Comparison of ENCODE assay signal across 26 cellular contexts in genomic region chr16:71576971-71577370, GRCh38. TPM values are rescaled to one million over a fixed set of nuclear protein-coding genes. Genes with fewer than 3 reads are reported as not detected.
"Had no signal": no experiment of that assay in that cellular context is flagged by ENCODE, and none has a peak within 500 bp of the region (broad histone marks: within the 10 kb centered on the region; RNA-seq: fewer than 3 reads in every experiment).

TSS of gene TAT (minus strand) at chr16:71577092. CDS start at chr16:71576415, 677 bp downstream.

- H3K27ac Mint-ChIP-seq: activated CD8-positive, alpha-beta memory T cell treated with anti-CD3 and anti-CD28 coated beads, Interleukin-2, amount 10 ng/mL, durations not matched to agents 7 days and 5 days; activated naive CD4-positive, alpha-beta T cell treated with anti-CD3 and anti-CD28 coated beads, Interleukin-2, amount 50 U/mL, for 72 hours; activated naive CD8-positive, alpha-beta T cell treated with anti-CD3 and anti-CD28 coated beads, Interleukin-2, amount 50 U/mL, for 24 hours; activated T-cell treated with anti-CD3 and anti-CD28 coated beads, Interleukin-2, amount 50 U/mL, for 24 hours; activated T-helper 1 cell treated with anti-CD3 and anti-CD28 coated beads, Interleukin-12 subunit alpha, Interleukin-12 subunit beta, Interleukin-2, Interleukin-4 antibody, amounts not matched to agents 30 ng/mL and 10 ng/mL and 1 ng/mL, durations not matched to agents 14 hours and 24 hours and 36 hours; brain; T-helper 1 cell treated with Interleukin-12 subunit alpha and Interleukin-12 subunit beta and Interleukin-4 antibody, amounts not matched to agents 30 μg/mL and 1 μg/mL, for 36 hours had no signal

- H3K9me3 Mint-ChIP-seq: activated naive CD4-positive, alpha-beta T cell treated with anti-CD3 and anti-CD28 coated beads, Interleukin-2, amount 50 U/mL, for 72 hours; activated naive CD8-positive, alpha-beta T cell treated with anti-CD3 and anti-CD28 coated beads, Interleukin-2, amount 50 U/mL, for 24 hours; activated T-cell treated with anti-CD3 and anti-CD28 coated beads, Interleukin-2, amount 50 U/mL, for 24 hours; activated T-helper 1 cell treated with anti-CD3 and anti-CD28 coated beads, Interleukin-12 subunit alpha, Interleukin-12 subunit beta, Interleukin-2, Interleukin-4 antibody, amounts not matched to agents 30 ng/mL and 10 ng/mL and 1 ng/mL, durations not matched to agents 14 hours and 24 hours and 36 hours; brain; T-helper 1 cell treated with Interleukin-12 subunit alpha and Interleukin-12 subunit beta and Interleukin-4 antibody, amounts not matched to agents 30 μg/mL and 1 μg/mL, for 36 hours had no signal

- H3K36me3 ChIP-seq: cardiac muscle cell had no signal

- ATAC-seq: activated CD8-positive, alpha-beta memory T cell treated with anti-CD3 and anti-CD28 coated beads, Interleukin-2, amount 10 ng/mL, durations not matched to agents 7 days and 5 days; activated naive CD4-positive, alpha-beta T cell treated with anti-CD3 and anti-CD28 coated beads, Interleukin-2, amount 50 U/mL, for 72 hours; activated naive CD8-positive, alpha-beta T cell treated with anti-CD3 and anti-CD28 coated beads, Interleukin-2, amount 50 U/mL, for 24 hours; PC-3 had no signal

- H3K4me3 ChIP-seq: cardiac muscle cell had no signal

- H3K4me3 Mint-ChIP-seq: activated CD8-positive, alpha-beta memory T cell treated with anti-CD3 and anti-CD28 coated beads, Interleukin-2, amount 10 ng/mL, durations not matched to agents 7 days and 5 days; activated naive CD8-positive, alpha-beta T cell treated with anti-CD3 and anti-CD28 coated beads, Interleukin-2, amount 50 U/mL, for 24 hours; activated T-cell treated with anti-CD3 and anti-CD28 coated beads, Interleukin-2, amount 50 U/mL, for 24 hours; activated T-helper 1 cell treated with anti-CD3 and anti-CD28 coated beads, Interleukin-12 subunit alpha, Interleukin-12 subunit beta, Interleukin-2, Interleukin-4 antibody, amounts not matched to agents 30 ng/mL and 10 ng/mL and 1 ng/mL, durations not matched to agents 14 hours and 24 hours and 36 hours; brain; T-helper 1 cell treated with Interleukin-12 subunit alpha and Interleukin-12 subunit beta and Interleukin-4 antibody, amounts not matched to agents 30 μg/mL and 1 μg/mL, for 36 hours had no signal

- FAIRE-seq: astrocyte, RCC 7860 had no signal

- H3K36me3 Mint-ChIP-seq: activated CD8-positive, alpha-beta memory T cell treated with anti-CD3 and anti-CD28 coated beads, Interleukin-2, amount 10 ng/mL, durations not matched to agents 7 days and 5 days; activated naive CD4-positive, alpha-beta T cell treated with anti-CD3 and anti-CD28 coated beads, Interleukin-2, amount 50 U/mL, for 72 hours; brain had no signal

- DNase-seq: activated CD4-positive, alpha-beta T cell treated with anti-CD3 and anti-CD28 coated beads for 48 hours; activated CD4-positive, alpha-beta T cell treated with anti-CD3 and anti-CD28 coated beads, Interleukin-2, amount 50 U/mL, for 4 hours; activated CD4-positive, CD25-positive, alpha-beta regulatory T cell treated with anti-CD3 and anti-CD28 coated beads, Interleukin-2, amount 50 U/mL, for 72 hours; activated CD8-positive, alpha-beta memory T cell treated with anti-CD3 and anti-CD28 coated beads, Interleukin-2, amount 10 ng/mL, durations not matched to agents 7 days and 5 days; activated effector memory CD4-positive, alpha-beta T cell treated with Interleukin-2 at 50 U/mL for 16 hours; activated naive CD4-positive, alpha-beta T cell; activated naive CD8-positive, alpha-beta T cell treated with anti-CD3 and anti-CD28 coated beads, Interleukin-2, amount 50 U/mL, for 24 hours; activated T-cell treated with anti-CD3 and anti-CD28 coated beads, Interleukin-2, amount 50 U/mL, for 24 hours; amniotic stem cell; Karpas-422; NCI-H1105 treated with DMSO at 0.1 percent for 48 hours; NCI-H1436 treated with DMSO at 0.1 percent for 48 hours; NCI-H187; NCI-H2081; NCI-H446; NCI-H524; PC-3; SHP77 treated with DMSO at 0.1 percent for 48 hours had no signal

- H3K27ac ChIP-seq: cardiac muscle cell had no signal

- H3K27me3 ChIP-seq: cardiac muscle cell had no signal

- H3K4me1 Mint-ChIP-seq: activated CD8-positive, alpha-beta memory T cell treated with anti-CD3 and anti-CD28 coated beads, Interleukin-2, amount 10 ng/mL, durations not matched to agents 7 days and 5 days; activated naive CD8-positive, alpha-beta T cell treated with anti-CD3 and anti-CD28 coated beads, Interleukin-2, amount 50 U/mL, for 24 hours; brain had no signal

RNA-seq across cellular contexts. Expression of gene TAT, which starts in this region (rescaled TPM):
- total RNA-seq: activated CD8-positive, alpha-beta memory T cell treated with anti-CD3 and anti-CD28 coated beads, Interleukin-2, amount 10 ng/mL, durations not matched to agents 7 days and 5 days; activated naive CD4-positive, alpha-beta T cell treated with anti-CD3 and anti-CD28 coated beads, Interleukin-2, amount 50 U/mL, for 72 hours; activated T-helper 1 cell treated with anti-CD3 and anti-CD28 coated beads, Interleukin-12 subunit alpha, Interleukin-12 subunit beta, Interleukin-2, Interleukin-4 antibody, amounts not matched to agents 30 ng/mL and 10 ng/mL and 1 ng/mL, durations not matched to agents 14 hours and 24 hours and 36 hours; astrocyte; cardiac muscle cell; PC-3; SK-MEL-5 had no signal
